In genomic region chr4:185099940-185100339, GRCh38 we compare ENCODE assay signal across 24 cellular contexts.
"Had no signal": no experiment of that assay in that cellular context is flagged by ENCODE, and none has a peak within 500 bp of the region (broad histone marks: within the 10 kb centered on the region; RNA-seq: fewer than 3 reads in every experiment).

No MANE protein-coding gene starts in this region.

- ATAC-seq: Panc1 had no signal

- FAIRE-seq: HTR-8/SVneo had no signal

- H3K9ac ChIP-seq: SK-N-SH had no signal

- H3K4me2 ChIP-seq: SK-N-SH had no signal

- H3K9me3 ChIP-seq: MG63, SK-N-SH had no signal

- H3K4me3 ChIP-seq: MG63 had no signal

- DNase-seq: Karpas-422, KG1, MG63, NCI-H1092, NCI-H1105 treated with DMSO at 0.1 percent for 48 hours, NCI-H1417 treated with DMSO at 0.1 percent for 48 hours, NCI-H146, NCI-H1694 treated with DMSO at 0.1 percent for 48 hours, NCI-H1930, NCI-H2081, NCI-H2107, NCI-H2227 treated with DMSO at 0.1 percent for 48 hours, NCI-H446, NCI-H510A, NCI-H524 treated with DMSO at 0.1 percent for 48 hours, NCI-H69, NCI-H774, SHP77, SK-N-SH, SW 1271 had no signal

- H3K36me3 ChIP-seq: MG63 had no signal

- H3K27ac ChIP-seq: HL-60, RWPE1 had no signal

- H3K27me3 ChIP-seq: MG63 had no signal
